20 cellular contexts compared by ENCODE assay signal in genomic region chr3:41370307-41370706, GRCh38.
"Had no signal": no experiment of that assay in that cellular context is flagged by ENCODE, and none has a peak within 500 bp of the region (broad histone marks: within the 10 kb centered on the region; RNA-seq: fewer than 3 reads in every experiment).

No MANE protein-coding gene starts in this region.

- ATAC-seq: activated CD8-positive, alpha-beta T cell treated with anti-CD3 and anti-CD28 coated beads for 36 hours; activated T-cell treated with anti-CD3 and anti-CD28 coated beads, Interleukin-2, amount 50 U/mL, for 4 hours; lower lobe of right lung; stimulated activated naive CD8-positive, alpha-beta T cell treated with anti-CD3 and anti-CD28 coated beads, Interleukin-15, Interleukin-2, amounts not matched to agents 100 U/mL and 50 U/mL, for 24 hours; T-helper 17 cell; upper lobe of right lung had no signal

- H3K27ac Mint-ChIP-seq: activated B cell treated with CpG ODN at 0.5 μM for 24 hours; activated CD8-positive, alpha-beta T cell treated with anti-CD3 and anti-CD28 coated beads for 36 hours; activated naive CD4-positive, alpha-beta T cell treated with anti-CD3 and anti-CD28 coated beads, Interleukin-2, amount 50 U/mL, for 24 hours; naive B cell; T-helper 17 cell had no signal

- H3K4me1 Mint-ChIP-seq: activated B cell treated with CpG ODN at 0.5 μM for 24 hours; activated naive CD4-positive, alpha-beta T cell treated with anti-CD3 and anti-CD28 coated beads, Interleukin-2, amount 50 U/mL, for 24 hours; central memory CD8-positive, alpha-beta T cell; naive B cell; T-helper 17 cell had no signal

- H3K36me3 ChIP-seq: adrenal gland, lower lobe of right lung, right atrium auricular region, suprapubic skin, upper lobe of right lung had no signal

- H3K4me1 ChIP-seq: adrenal gland, lower lobe of right lung, right atrium auricular region, upper lobe of right lung had no signal

- H3K9me3 Mint-ChIP-seq: activated naive CD4-positive, alpha-beta T cell treated with anti-CD3 and anti-CD28 coated beads, Interleukin-2, amount 50 U/mL, for 24 hours had no signal

- H3K27ac ChIP-seq: adrenal gland, coronary artery, lower lobe of right lung, right atrium auricular region, suprapubic skin, upper lobe of right lung had no signal

- H3K9me3 ChIP-seq: adrenal gland, lower lobe of right lung, right atrium auricular region, suprapubic skin, upper lobe of right lung had no signal

- H3K4me3 ChIP-seq: adrenal gland, coronary artery, lower lobe of right lung, right atrium auricular region, smooth muscle cell, suprapubic skin, upper lobe of right lung had no signal

- DNase-seq: activated B cell treated with CpG ODN at 0.5 μM for 24 hours; activated CD4-positive, alpha-beta T cell treated with anti-CD3 and anti-CD28 coated beads for 48 hours; activated CD8-positive, alpha-beta T cell treated with anti-CD3 and anti-CD28 coated beads for 36 hours; activated effector memory CD4-positive, alpha-beta T cell treated with Interleukin-2 at 50 U/mL for 16 hours; activated T-cell treated with anti-CD3 and anti-CD28 coated beads, Interleukin-2, amount 50 U/mL, for 4 hours; adrenal gland; foreskin fibroblast; lower lobe of right lung; midbrain; naive B cell; nucleus accumbens; stimulated activated naive CD8-positive, alpha-beta T cell treated with anti-CD3 and anti-CD28 coated beads, Interleukin-15, Interleukin-2, amounts not matched to agents 100 U/mL and 50 U/mL, for 24 hours; T-helper 17 cell; upper lobe of right lung had no signal

- H3K27me3 ChIP-seq: adrenal gland, right atrium auricular region, suprapubic skin, upper lobe of right lung had no signal

- H3K4me3 Mint-ChIP-seq: activated B cell treated with CpG ODN at 0.5 μM for 24 hours; activated CD8-positive, alpha-beta T cell treated with anti-CD3 and anti-CD28 coated beads for 36 hours; activated naive CD4-positive, alpha-beta T cell treated with anti-CD3 and anti-CD28 coated beads, Interleukin-2, amount 50 U/mL, for 24 hours; activated T-cell treated with anti-CD3 and anti-CD28 coated beads, Interleukin-2, amount 50 U/mL, for 4 hours; central memory CD8-positive, alpha-beta T cell; naive B cell; T-helper 17 cell had no signal

- H3K27me3 Mint-ChIP-seq: activated B cell treated with CpG ODN at 0.5 μM for 24 hours; activated CD8-positive, alpha-beta T cell treated with anti-CD3 and anti-CD28 coated beads for 36 hours; activated naive CD4-positive, alpha-beta T cell treated with anti-CD3 and anti-CD28 coated beads, Interleukin-2, amount 50 U/mL, for 24 hours; central memory CD8-positive, alpha-beta T cell; naive B cell; T-helper 17 cell had no signal
